Comparison of ENCODE assay signal across 9 cellular contexts in the genomic region with DNA sequence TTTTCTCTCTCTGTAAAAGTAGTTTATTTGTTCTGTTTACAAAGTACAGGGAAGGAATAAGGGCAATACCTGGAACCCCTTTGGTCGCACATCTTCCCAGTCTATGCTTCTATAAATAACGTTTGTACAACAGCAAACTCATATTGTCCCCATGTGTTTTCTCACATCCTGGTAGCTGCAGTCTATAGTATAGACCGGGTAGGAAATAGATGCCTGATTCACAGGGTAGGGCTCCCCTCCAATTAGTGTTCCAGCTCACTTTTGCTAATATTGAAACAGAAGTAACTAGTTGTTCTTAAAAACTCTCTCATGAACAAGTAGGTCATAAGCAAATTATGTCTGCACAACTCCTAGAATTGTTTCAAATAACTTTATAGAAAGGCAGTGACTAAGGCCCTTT. TPM values are rescaled to one million over a fixed set of nuclear protein-coding genes. Genes with fewer than 3 reads are reported as not detected.
DNase-seq lines count a peak whose midpoint lies in the region; ATAC-seq and TF ChIP-seq lines count a peak whose summit lies in the region.
"Had no signal": no experiment of that assay in that cellular context is flagged by ENCODE, and none has a peak within 500 bp of the region (broad histone marks: within the 10 kb centered on the region; RNA-seq: fewer than 3 reads in every experiment).

No MANE protein-coding gene starts in this region.

- H3K4me1 ChIP-seq in SJCRH30 (peaks cover 37% of the 10 kb centered on the region), esophagus muscularis mucosa (peaks cover 28 to 54% (median 50%) of the 10 kb centered on the region in 4 donors)

- H3K36me3 Mint-ChIP-seq in stimulated activated effector memory CD8-positive, alpha-beta T cell treated with anti-CD3 and anti-CD28 coated beads, Interleukin-12 subunit alpha, Interleukin-12 subunit beta, amount 100 ng/mL, for 72 hours = peaks cover 28% of the 10 kb centered on the region

- H3K36me3 ChIP-seq in SJCRH30 (no peaks in the 10 kb centered on the region), esophagus muscularis mucosa (no peaks in the 10 kb centered on the region)

- peak; percentile 71 for ATAC-seq in stimulated activated effector memory CD8-positive, alpha-beta T cell treated with anti-CD3 and anti-CD28 coated beads, Interleukin-12 subunit alpha, Interleukin-12 subunit beta, amount 100 ng/mL, for 72 hours

- TF ChIP-seq EP300 in esophagus muscularis mucosa (IDR thresholded peaks at IDR 0.05) = no peak

- intact Hi-C loops in esophagus muscularis mucosa (cut with DNase I) = no loop called here

- TF ChIP-seq CTCF in GM20000 (IDR thresholded peaks at IDR 0.05; ENCODE audit: extremely low read depth, missing control alignments) = no peak
- TF ChIP-seq CTCF in esophagus muscularis mucosa (IDR thresholded peaks at IDR 0.05) = no peak

- TF ChIP-seq POLR2A in esophagus muscularis mucosa (IDR thresholded peaks at IDR 0.05; ENCODE audit: low read depth) = no peak

- H3K9me3 Mint-ChIP-seq in stimulated activated effector memory CD8-positive, alpha-beta T cell treated with anti-CD3 and anti-CD28 coated beads, Interleukin-12 subunit alpha, Interleukin-12 subunit beta, amount 100 ng/mL, for 72 hours = no peaks in the 10 kb centered on the region

- peak overlapping the region; percentile 42 for H3K4me3 Mint-ChIP-seq in stimulated activated effector memory CD8-positive, alpha-beta T cell treated with anti-CD3 and anti-CD28 coated beads, Interleukin-12 subunit alpha, Interleukin-12 subunit beta, amount 100 ng/mL, for 72 hours

- peak overlapping the region; percentile 93 for H3K27ac Mint-ChIP-seq in stimulated activated effector memory CD8-positive, alpha-beta T cell treated with anti-CD3 and anti-CD28 coated beads, Interleukin-12 subunit alpha, Interleukin-12 subunit beta, amount 100 ng/mL, for 72 hours

- peak overlapping the region; percentile 75 for H3K27ac ChIP-seq in SJCRH30
- peak overlapping the region; percentile 62 to 79 (median 68) for H3K27ac ChIP-seq in esophagus muscularis mucosa (replicated peaks in 1 of 4)

- H3K4me1 Mint-ChIP-seq in stimulated activated effector memory CD8-positive, alpha-beta T cell treated with anti-CD3 and anti-CD28 coated beads, Interleukin-12 subunit alpha, Interleukin-12 subunit beta, amount 100 ng/mL, for 72 hours = peaks cover 59% of the 10 kb centered on the region

- 72% methylated on average over 3 of the region's 3 CpGs for WGBS in esophagus muscularis mucosa

- peak; percentile 14 for DNase-seq in GM20000 (ENCODE audit: low spot score)
- no peak for DNase-seq in SJCRH30
- DNase-seq in esophagus muscularis mucosa (ENCODE audit: extremely low spot score) = no peak
- DNase-seq in stimulated activated effector memory CD8-positive, alpha-beta T cell treated with anti-CD3 and anti-CD28 coated beads, Interleukin-12 subunit alpha, Interleukin-12 subunit beta, amount 100 ng/mL, for 72 hours (ENCODE audit: low spot score in 2 of 2) = no peak
- no peak for DNase-seq in stimulated activated CD4-positive, alpha-beta T cell treated with anti-CD3 and anti-CD28 coated beads, Interleukin-4, amount 100 ng/mL, for 4 hours
- no peak for DNase-seq in NCI-H1417 (lab: John Stamatoyannopoulos, UW)
- DNase-seq in LoVo (ENCODE audit: low spot score) = no peak
- DNase-seq: activated CD8-positive, alpha-beta memory T cell treated with anti-CD3 and anti-CD28 coated beads for 24 hours; NCI-H1417 treated with DMSO at 0.1 percent for 48 hours had no signal

- H3K27me3 ChIP-seq in SJCRH30 = no peaks in the 10 kb centered on the region
- H3K27me3 ChIP-seq in esophagus muscularis mucosa = no peaks in the 10 kb centered on the region

- H3K9me3 ChIP-seq in SJCRH30 (replicated peaks) (no peaks in the 10 kb centered on the region), esophagus muscularis mucosa (no peaks in the 10 kb centered on the region)

- H3K4me3 ChIP-seq in SJCRH30 = no peak overlapping the region
- no peak overlapping the region for H3K4me3 ChIP-seq in esophagus muscularis mucosa

RNA-seq across cellular contexts. Expression of gene ATG7, which starts 17.7 kb away (rescaled TPM):
- total RNA-seq in SJCRH30 (2014; rRNA removed; shearing (Covaris generic)) = 25.3 and 25.7 TPM in 2 replicates
- total RNA-seq in esophagus muscularis mucosa = 10 to 100 TPM; 20.6 to 50.4 (median 39.9) TPM
